ENCODE assay signal across 18 cellular contexts in the genomic region with DNA sequence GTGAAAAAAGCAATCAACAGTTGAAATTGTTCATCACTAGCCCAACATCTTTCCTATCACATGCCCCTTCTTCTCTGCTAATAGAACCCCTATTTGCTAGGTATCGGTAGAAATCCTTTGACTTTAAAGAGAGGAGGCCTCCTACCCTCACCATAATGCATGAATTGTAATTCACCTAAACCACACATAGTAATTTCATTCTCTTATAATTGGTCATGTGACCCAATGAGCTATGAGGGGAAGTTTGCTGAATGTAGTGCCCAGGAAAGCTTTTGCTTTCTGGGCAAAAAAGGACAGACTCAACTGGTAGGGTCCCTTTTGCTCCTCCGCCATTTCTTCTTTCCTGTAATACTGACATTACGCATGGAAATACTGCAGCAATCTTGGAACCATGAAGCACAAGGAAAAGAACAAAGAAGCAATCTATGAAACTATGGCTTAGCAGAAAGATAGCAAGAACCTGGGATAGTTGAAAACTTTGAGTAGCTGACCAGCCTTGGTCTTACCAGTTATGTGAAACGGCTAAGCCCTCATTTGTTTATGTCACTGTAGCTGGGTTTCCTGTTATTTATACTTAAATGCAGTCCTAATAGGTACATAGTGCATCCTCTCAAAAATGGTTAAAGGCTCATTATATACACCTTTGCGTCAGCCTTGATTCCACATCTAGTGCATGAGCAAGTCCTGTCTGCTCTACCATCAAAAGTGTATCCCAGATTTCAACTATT. TPM values are rescaled to one million over a fixed set of nuclear protein-coding genes. Genes with fewer than 3 reads are reported as not detected.
A peak's percentile ranks its signal among the peaks of the same experiment; 100 is the strongest.
DNase-seq lines count a peak whose midpoint lies in the region; ATAC-seq and TF ChIP-seq lines count a peak whose summit lies in the region.
"Had no signal": no experiment of that assay in that cellular context is flagged by ENCODE, and none has a peak within 500 bp of the region (broad histone marks: within the 10 kb centered on the region; RNA-seq: fewer than 3 reads in every experiment).

No MANE protein-coding gene starts in this region.

- no peaks in the 10 kb centered on the region for H3K27me3 ChIP-seq in OCI-LY1 (ENCODE audit: insufficient read depth, low read length)
- H3K27me3 ChIP-seq: brain microvascular endothelial cell, right atrium auricular region, uterus had no signal

- H3K27me3 Mint-ChIP-seq in activated T-cell treated with anti-CD3 and anti-CD28 coated beads, Interleukin-2, amount 50 U/mL, for 4 hours (ENCODE audit: low read depth): no peaks in the 10 kb centered on the region
- H3K27me3 Mint-ChIP-seq in activated naive CD8-positive, alpha-beta T cell treated with anti-CD3 and anti-CD28 coated beads, Interleukin-2, amount 50 U/mL, for 24 hours: no peaks in the 10 kb centered on the region
- no peaks in the 10 kb centered on the region for H3K27me3 Mint-ChIP-seq in stimulated activated naive B cell treated with anti-CD40 and anti-IgM and Interleukin-4, amounts not matched to agents 10 μg/mL and 1 μg/mL and 100 μg/mL, for 72 hours
- no peaks in the 10 kb centered on the region for H3K27me3 Mint-ChIP-seq in type B pancreatic cell

- peaks cover 7% of the 10 kb centered on the region for H3K9me3 Mint-ChIP-seq in activated T-cell treated with anti-CD3 and anti-CD28 coated beads, Interleukin-2, amount 50 U/mL, for 4 hours
- H3K9me3 Mint-ChIP-seq in activated naive CD8-positive, alpha-beta T cell treated with anti-CD3 and anti-CD28 coated beads, Interleukin-2, amount 50 U/mL, for 24 hours: no peaks in the 10 kb centered on the region
- H3K9me3 Mint-ChIP-seq in stimulated activated naive B cell treated with anti-CD40 and anti-IgM and Interleukin-4, amounts not matched to agents 10 μg/mL and 1 μg/mL and 100 μg/mL, for 72 hours: no peaks in the 10 kb centered on the region
- peaks cover 5% of the 10 kb centered on the region for H3K9me3 Mint-ChIP-seq in type B pancreatic cell

- H3K4me2 ChIP-seq in OCI-LY1 (ENCODE audit: low read length): peak overlapping the region; percentile 64

- peaks cover 98% of the 10 kb centered on the region for H3K4me1 Mint-ChIP-seq in activated T-cell treated with anti-CD3 and anti-CD28 coated beads, Interleukin-2, amount 50 U/mL, for 4 hours (ENCODE audit: low read depth)
- H3K4me1 Mint-ChIP-seq in activated naive CD8-positive, alpha-beta T cell treated with anti-CD3 and anti-CD28 coated beads, Interleukin-2, amount 50 U/mL, for 24 hours: peaks cover 100% of the 10 kb centered on the region
- H3K4me1 Mint-ChIP-seq in stimulated activated naive B cell treated with anti-CD40 and anti-IgM and Interleukin-4, amounts not matched to agents 10 μg/mL and 1 μg/mL and 100 μg/mL, for 72 hours: peaks cover 83 to 100% of the 10 kb centered on the region in 2 donors
- peaks cover 33% of the 10 kb centered on the region for H3K4me1 Mint-ChIP-seq in type B pancreatic cell (ENCODE audit: unreplicated experiment)

- H3K9me3 ChIP-seq in OCI-LY1 (ENCODE audit: low read length): no peaks in the 10 kb centered on the region
- H3K9me3 ChIP-seq: right atrium auricular region, uterus had no signal

- H3K4me3 ChIP-seq in OCI-LY1 (ENCODE audit: low read depth, low read length, poor library complexity, severe bottlenecking): peak overlapping the region; percentile 33
- H3K4me3 ChIP-seq: right atrium auricular region, uterus had no signal

- H3K4me1 ChIP-seq in OCI-LY1 (ENCODE audit: insufficient read depth, low read length, severe bottlenecking): peaks cover 100% of the 10 kb centered on the region
- H3K4me1 ChIP-seq: uterus had no signal

- ATAC-seq in activated T-cell treated with anti-CD3 and anti-CD28 coated beads, Interleukin-2, amount 50 U/mL, for 4 hours: peak; percentile 13 to 16
- ATAC-seq in activated naive CD8-positive, alpha-beta T cell treated with anti-CD3 and anti-CD28 coated beads, Interleukin-2, amount 50 U/mL, for 24 hours: no peak
- ATAC-seq in stimulated activated naive B cell treated with anti-CD40 and anti-IgM and Interleukin-4, amounts not matched to agents 10 μg/mL and 1 μg/mL and 100 μg/mL, for 72 hours (replicated peaks): no peak
- ATAC-seq: left ventricle myocardium superior, PC-3, SK-N-SH treated with all-trans-retinoic acid at 6 μM for 48 hours had no signal

- H3K27ac ChIP-seq in OCI-LY1 (ENCODE audit: low read depth, low read length, poor library complexity, severe bottlenecking): peak overlapping the region; percentile 100
- H3K27ac ChIP-seq: brain microvascular endothelial cell, right atrium auricular region, uterus had no signal

- no peaks in the 10 kb centered on the region for H3K79me2 ChIP-seq in OCI-LY1 (ENCODE audit: insufficient read depth, low read length)

- peak overlapping the region; percentile 64 for H3K4me3 Mint-ChIP-seq in activated T-cell treated with anti-CD3 and anti-CD28 coated beads, Interleukin-2, amount 50 U/mL, for 4 hours
- peak overlapping the region; percentile 74 for H3K4me3 Mint-ChIP-seq in activated naive CD8-positive, alpha-beta T cell treated with anti-CD3 and anti-CD28 coated beads, Interleukin-2, amount 50 U/mL, for 24 hours
- H3K4me3 Mint-ChIP-seq in stimulated activated naive B cell treated with anti-CD40 and anti-IgM and Interleukin-4, amounts not matched to agents 10 μg/mL and 1 μg/mL and 100 μg/mL, for 72 hours: peak overlapping the region in 1 of 2 donors; percentile 62
- no peak overlapping the region for H3K4me3 Mint-ChIP-seq in type B pancreatic cell

- H4K20me1 ChIP-seq in OCI-LY1 (ENCODE audit: insufficient read depth, low read length): no peaks in the 10 kb centered on the region

- peak overlapping the region; percentile 95 for H3K27ac Mint-ChIP-seq in activated naive CD8-positive, alpha-beta T cell treated with anti-CD3 and anti-CD28 coated beads, Interleukin-2, amount 50 U/mL, for 24 hours
- H3K27ac Mint-ChIP-seq in stimulated activated naive B cell treated with anti-CD40 and anti-IgM and Interleukin-4, amounts not matched to agents 10 μg/mL and 1 μg/mL and 100 μg/mL, for 72 hours: peak overlapping the region; percentile 90
- H3K27ac Mint-ChIP-seq in type B pancreatic cell: no peak overlapping the region

- no peak for DNase-seq in activated T-cell treated with anti-CD3 and anti-CD28 coated beads, Interleukin-2, amount 50 U/mL, for 4 hours
- DNase-seq in activated T-cell treated with anti-CD3 and anti-CD28 coated beads for 4 hours (no peak), AML-193 (lab: John Stamatoyannopoulos, UW) (no peak), T1000 (lab: John Stamatoyannopoulos, UW) (no peak), type B pancreatic cell (ENCODE audit: extremely low spot score, unreplicated experiment) (no peak)
- DNase-seq in activated naive CD8-positive, alpha-beta T cell treated with anti-CD3 and anti-CD28 coated beads, Interleukin-2, amount 50 U/mL, for 24 hours: no peak
- DNase-seq in stimulated activated naive B cell treated with anti-CD40 and anti-IgM and Interleukin-4, amounts not matched to agents 10 μg/mL and 1 μg/mL and 100 μg/mL, for 72 hours: no peak
- DNase-seq: ACHN; brain microvascular endothelial cell; left ventricle myocardium superior; NCI-H1417 treated with DMSO at 0.1 percent for 48 hours; PC-3; stimulated activated CD4-positive, alpha-beta T cell treated with anti-CD3 and anti-CD28 coated beads, Interleukin-2, amount 100 ng/mL, for 24 hours; stimulated activated CD8-positive, alpha-beta memory T cell treated with anti-CD3 and anti-CD28 coated beads, Interleukin-4, amount 100 ng/mL, for 48 hours; uterus had no signal

- H2AFZ ChIP-seq in OCI-LY1 (ENCODE audit: low read length): no peak overlapping the region

- H3K36me3 Mint-ChIP-seq in activated T-cell treated with anti-CD3 and anti-CD28 coated beads, Interleukin-2, amount 50 U/mL, for 4 hours (ENCODE audit: insufficient read depth): peaks cover 7% of the 10 kb centered on the region
- peaks cover 2% of the 10 kb centered on the region for H3K36me3 Mint-ChIP-seq in activated naive CD8-positive, alpha-beta T cell treated with anti-CD3 and anti-CD28 coated beads, Interleukin-2, amount 50 U/mL, for 24 hours (ENCODE audit: low read depth)
- H3K36me3 Mint-ChIP-seq in stimulated activated naive B cell treated with anti-CD40 and anti-IgM and Interleukin-4, amounts not matched to agents 10 μg/mL and 1 μg/mL and 100 μg/mL, for 72 hours: peaks cover 0 to 8% of the 10 kb centered on the region in 2 donors
- peaks cover 4% of the 10 kb centered on the region for H3K36me3 Mint-ChIP-seq in type B pancreatic cell

- TF ChIP-seq CTCF in OCI-LY1 (IDR thresholded peaks at IDR 0.05; ENCODE audit: low read length) (no peak), type B pancreatic cell (conservative IDR thresholded peaks at IDR 0.05) (no peak)

- H3K9me2 ChIP-seq in OCI-LY1 (ENCODE audit: low read depth, low read length): no peaks in the 10 kb centered on the region

- no peaks in the 10 kb centered on the region for H3K36me3 ChIP-seq in OCI-LY1 (ENCODE audit: insufficient read depth, low read length)
- H3K36me3 ChIP-seq: brain microvascular endothelial cell, right atrium auricular region, uterus had no signal

- H3F3A ChIP-seq in OCI-LY1 (ENCODE audit: insufficient read depth, low read length): peaks cover 30% of the 10 kb centered on the region

- peak overlapping the region; percentile 92 for H3K9ac ChIP-seq in OCI-LY1 (ENCODE audit: low read length)

RNA-seq across cellular contexts. Expression of gene CHI3L2, which starts 10.2 kb away (rescaled TPM):
- 1 to 10 TPM; 1.2 to 2.3 (median 1.8) TPM for total RNA-seq in activated T-cell treated with anti-CD3 and anti-CD28 coated beads, Interleukin-2, amount 50 U/mL, for 4 hours
- total RNA-seq in type B pancreatic cell (ENCODE audit: low replicate concordance): 0.72 and 3.4 TPM in 2 replicates

RNA-seq across cellular contexts. Expression of gene DENND2D, which starts 16.9 kb away (rescaled TPM):
- 100 to 1,000 TPM; 127 to 158 (median 134) TPM for total RNA-seq in activated T-cell treated with anti-CD3 and anti-CD28 coated beads, Interleukin-2, amount 50 U/mL, for 4 hours
- total RNA-seq in type B pancreatic cell (ENCODE audit: low replicate concordance): 6.3 and 12.7 TPM in 2 replicates

Comparison
In these comparisons a context has a peak if more than half of its experiments do, and no peak if none do; other contexts are left out.
1. ATAC-seq: peak in activated T-cell treated with anti-CD3 and anti-CD28 coated beads, Interleukin-2, amount 50 U/mL, for 4 hours (2 of 2); none in activated naive CD8-positive, alpha-beta T cell treated with anti-CD3 and anti-CD28 coated beads, Interleukin-2, amount 50 U/mL, for 24 hours (single experiment) and stimulated activated naive B cell treated with anti-CD40 and anti-IgM and Interleukin-4, amounts not matched to agents 10 μg/mL and 1 μg/mL and 100 μg/mL, for 72 hours (0 of 2).